In genomic region chr10:133616371-133617130, GRCh38 we compare ENCODE assay signal across 21 cellular contexts. TPM values are rescaled to one million over a fixed set of nuclear protein-coding genes. Genes with fewer than 3 reads are reported as not detected.
DNase-seq lines count a peak whose midpoint lies in the region; ATAC-seq and TF ChIP-seq lines count a peak whose summit lies in the region.
"Had no signal": no experiment of that assay in that cellular context is flagged by ENCODE, and none has a peak within 500 bp of the region (broad histone marks: within the 10 kb centered on the region; RNA-seq: fewer than 3 reads in every experiment).

No MANE protein-coding gene starts in this region.

- ATAC-seq in left cardiac atrium, result peak; percentile 51 to 70
- ATAC-seq in HG03108 (IDR thresholded peaks at IDR 0.05; ENCODE audit: unreplicated experiment), result no peak
- ATAC-seq in HG03095 (IDR thresholded peaks at IDR 0.05; ENCODE audit: unreplicated experiment), result no peak
- ATAC-seq: activated CD8-positive, alpha-beta T cell treated with anti-CD3 and anti-CD28 coated beads, Interleukin-2, amount 10 ng/mL, durations not matched to agents 7 days and 5 days; naive thymus-derived CD8-positive, alpha-beta T cell; stimulated activated naive CD8-positive, alpha-beta T cell treated with anti-CD3 and anti-CD28 coated beads, Interleukin-15, Interleukin-2, amounts not matched to agents 100 U/mL and 50 U/mL, for 24 hours; T-helper 17 cell had no signal

- no peak for TF ChIP-seq CTCF in stomach (IDR thresholded peaks at IDR 0.05)

- intact Hi-C loops in left cardiac atrium (cut with DNase I), result no loop called here
- intact Hi-C loops in stomach (cut with DNase I; ENCODE audit: low total_unique reads), result no loop called here

- no peaks in the 10 kb centered on the region for H3K9me3 ChIP-seq in stomach

- H3K4me3 ChIP-seq in stomach, result no peak overlapping the region
- H3K4me3 ChIP-seq: hepatocyte, SJSA1 had no signal

- TF ChIP-seq POLR2A in stomach (IDR thresholded peaks at IDR 0.05), result no peak

- DNase-seq in NCI-H1417 (lab: John Stamatoyannopoulos, UW) (peak in 2 of 3 experiments; percentile 3 to 7), NCI-H1417 treated with DMSO at 0.1 percent for 48 hours (lab: John Stamatoyannopoulos, UW) (no peak), NCI-H774 (lab: John Stamatoyannopoulos, UW) (peak; percentile 89), left cardiac atrium (no peak), stomach (peak; percentile 58)
- DNase-seq in central memory CD4-positive, alpha-beta T cell, result no peak
- DNase-seq: activated CD8-positive, alpha-beta T cell treated with anti-CD3 and anti-CD28 coated beads, Interleukin-2, amount 10 ng/mL, durations not matched to agents 7 days and 5 days; activated naive CD4-positive, alpha-beta T cell treated with anti-CD3 and anti-CD28 coated beads, Interleukin-2, amount 50 U/mL, for 16 hours; activated T-cell treated with anti-CD3 and anti-CD28 coated beads, Interleukin-2, amount 50 U/mL, for 48 hours; naive thymus-derived CD8-positive, alpha-beta T cell; NCI-H524 treated with DMSO at 0.1 percent for 48 hours; stimulated activated naive CD8-positive, alpha-beta T cell treated with anti-CD3 and anti-CD28 coated beads, Interleukin-15, Interleukin-2, amounts not matched to agents 100 U/mL and 50 U/mL, for 24 hours; T-helper 17 cell; WERI-Rb-1 had no signal

- H3K4me1 ChIP-seq in stomach, result no peaks in the 10 kb centered on the region
- H3K4me1 ChIP-seq: SJSA1 had no signal

- no peak for TF ChIP-seq EP300 in stomach (IDR thresholded peaks at IDR 0.05)

- no peaks in the 10 kb centered on the region for H3K36me3 ChIP-seq in stomach
- H3K36me3 ChIP-seq: SJSA1, WERI-Rb-1 had no signal

- peaks cover 0 to 32% (median 3%) of the 10 kb centered on the region in 3 donors for H3K27me3 ChIP-seq in stomach
- H3K27me3 ChIP-seq: hepatocyte, SJSA1 had no signal

- 82 to 90% (median 86%) methylated on average over 8 of the region's 8 CpGs for WGBS in stomach, 5 donors

- no peak overlapping the region for H3K27ac ChIP-seq in stomach
- H3K27ac ChIP-seq: hepatocyte, SJSA1, WERI-Rb-1 had no signal

RNA-seq across cellular contexts. Expression of gene FRG2B, which starts 10.0 kb away (rescaled TPM):
- total RNA-seq in left cardiac atrium (not detected), stomach (not detected)
- not detected for polyA plus RNA-seq in stomach
- total RNA-seq: A172; activated CD8-positive, alpha-beta T cell treated with anti-CD3 and anti-CD28 coated beads, Interleukin-2, amount 10 ng/mL, durations not matched to agents 7 days and 5 days; hepatocyte; naive thymus-derived CD8-positive, alpha-beta T cell; SJSA1; T-helper 17 cell had no signal
- polyA plus RNA-seq: BJ; hepatocyte; naive thymus-derived CD8-positive, alpha-beta T cell had no signal

RNA-seq across cellular contexts. Expression of gene SYCE1, which starts 51.2 kb away (rescaled TPM):
- under 1 TPM; 0.62 to 0.84 TPM for total RNA-seq in left cardiac atrium
- not detected for total RNA-seq in stomach
- 1 to 10 TPM in 1 of 3 donors, under 1 TPM in 2; 0.45 to 1.7 (median 0.50) TPM for polyA plus RNA-seq in stomach
- total RNA-seq: A172, H4, hepatocyte, SJSA1 had no signal

Comparison
In these comparisons a context has a peak if more than half of its experiments do, and no peak if none do; other contexts are left out.
1. DNase-seq: peak in NCI-H1417 (2 of 3), NCI-H774 (single experiment) and stomach (single experiment); none in NCI-H1417 treated with DMSO at 0.1 percent for 48 hours (single experiment), left cardiac atrium (single experiment) and central memory CD4-positive, alpha-beta T cell (single experiment).
2. ATAC-seq: peak in left cardiac atrium (2 of 2); none in HG03108 (single experiment) and HG03095 (single experiment).